1 cellular context compared by ENCODE assay signal in the genomic region with DNA sequence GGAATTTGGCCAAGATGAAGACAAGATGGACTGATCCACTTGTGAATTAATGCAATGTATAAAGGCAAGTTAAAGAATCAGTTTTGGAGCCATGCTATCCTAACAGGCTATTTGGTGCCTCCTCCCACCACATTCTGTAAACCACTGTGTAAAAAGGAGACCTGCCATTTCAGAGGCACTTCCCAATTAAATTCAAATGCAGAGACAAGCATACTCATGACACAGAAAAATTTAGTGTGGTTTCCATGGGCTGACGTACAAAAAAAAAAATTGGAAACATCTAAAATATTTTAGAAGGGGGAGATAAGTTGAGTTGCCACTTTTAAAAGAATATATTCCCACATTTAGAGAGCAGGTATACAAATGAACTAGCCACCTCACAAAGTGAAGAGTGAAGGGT.
TF ChIP-seq lines count a peak whose summit lies in the region.

No MANE protein-coding gene starts in this region.

TF ChIP-seq in HepG2, 621 proteins besides CTCF, POLR2A, EP300 and RAD21 (continued from another document):
- TF ChIP-seq, protein P1, sequence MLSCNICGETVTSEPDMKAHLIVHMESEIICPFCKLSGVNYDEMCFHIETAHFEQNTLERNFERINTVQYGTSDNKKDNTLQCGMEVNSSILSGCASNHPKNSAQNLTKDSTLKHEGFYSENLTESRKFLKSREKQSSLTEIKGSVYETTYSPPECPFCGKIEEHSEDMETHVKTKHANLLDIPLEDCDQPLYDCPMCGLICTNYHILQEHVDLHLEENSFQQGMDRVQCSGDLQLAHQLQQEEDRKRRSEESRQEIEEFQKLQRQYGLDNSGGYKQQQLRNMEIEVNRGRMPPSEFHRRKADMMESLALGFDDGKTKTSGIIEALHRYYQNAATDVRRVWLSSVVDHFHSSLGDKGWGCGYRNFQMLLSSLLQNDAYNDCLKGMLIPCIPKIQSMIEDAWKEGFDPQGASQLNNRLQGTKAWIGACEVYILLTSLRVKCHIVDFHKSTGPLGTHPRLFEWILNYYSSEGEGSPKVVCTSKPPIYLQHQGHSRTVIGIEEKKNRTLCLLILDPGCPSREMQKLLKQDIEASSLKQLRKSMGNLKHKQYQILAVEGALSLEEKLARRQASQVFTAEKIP (CRISPR knock-in tag; IDR thresholded peaks at IDR 0.05; ENCODE audit: borderline replicate concordance): no peak
- TF ChIP-seq MTF2 (CRISPR knock-in tag; IDR thresholded peaks at IDR 0.05; ENCODE audit: borderline replicate concordance): no peak
- TF ChIP-seq, protein P2, sequence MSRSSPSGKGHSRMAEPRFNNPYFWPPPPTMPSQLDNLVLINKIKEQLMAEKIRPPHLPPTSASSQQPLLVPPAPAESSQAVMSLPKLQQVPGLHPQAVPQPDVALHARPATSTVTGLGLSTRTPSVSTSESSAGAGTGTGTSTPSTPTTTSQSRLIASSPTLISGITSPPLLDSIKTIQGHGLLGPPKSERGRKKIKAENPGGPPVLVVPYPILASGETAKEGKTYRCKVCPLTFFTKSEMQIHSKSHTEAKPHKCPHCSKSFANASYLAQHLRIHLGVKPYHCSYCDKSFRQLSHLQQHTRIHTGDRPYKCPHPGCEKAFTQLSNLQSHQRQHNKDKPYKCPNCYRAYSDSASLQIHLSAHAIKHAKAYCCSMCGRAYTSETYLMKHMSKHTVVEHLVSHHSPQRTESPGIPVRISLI (CRISPR knock-in tag; IDR thresholded peaks at IDR 0.05; ENCODE audit: borderline replicate concordance): no peak
- TF ChIP-seq, protein P3, sequence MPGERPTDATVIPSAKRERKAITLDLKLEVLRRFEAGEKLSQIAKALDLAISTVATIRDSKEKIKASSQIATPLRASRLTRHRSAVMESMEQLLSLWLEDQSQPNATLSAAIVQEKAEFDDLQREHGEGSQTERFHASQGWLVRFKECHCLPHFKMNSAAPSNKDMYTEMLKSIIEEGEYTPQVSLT (CRISPR knock-in tag; IDR thresholded peaks at IDR 0.05; ENCODE audit: borderline replicate concordance, low read depth): no peak
- TF ChIP-seq, protein P4, sequence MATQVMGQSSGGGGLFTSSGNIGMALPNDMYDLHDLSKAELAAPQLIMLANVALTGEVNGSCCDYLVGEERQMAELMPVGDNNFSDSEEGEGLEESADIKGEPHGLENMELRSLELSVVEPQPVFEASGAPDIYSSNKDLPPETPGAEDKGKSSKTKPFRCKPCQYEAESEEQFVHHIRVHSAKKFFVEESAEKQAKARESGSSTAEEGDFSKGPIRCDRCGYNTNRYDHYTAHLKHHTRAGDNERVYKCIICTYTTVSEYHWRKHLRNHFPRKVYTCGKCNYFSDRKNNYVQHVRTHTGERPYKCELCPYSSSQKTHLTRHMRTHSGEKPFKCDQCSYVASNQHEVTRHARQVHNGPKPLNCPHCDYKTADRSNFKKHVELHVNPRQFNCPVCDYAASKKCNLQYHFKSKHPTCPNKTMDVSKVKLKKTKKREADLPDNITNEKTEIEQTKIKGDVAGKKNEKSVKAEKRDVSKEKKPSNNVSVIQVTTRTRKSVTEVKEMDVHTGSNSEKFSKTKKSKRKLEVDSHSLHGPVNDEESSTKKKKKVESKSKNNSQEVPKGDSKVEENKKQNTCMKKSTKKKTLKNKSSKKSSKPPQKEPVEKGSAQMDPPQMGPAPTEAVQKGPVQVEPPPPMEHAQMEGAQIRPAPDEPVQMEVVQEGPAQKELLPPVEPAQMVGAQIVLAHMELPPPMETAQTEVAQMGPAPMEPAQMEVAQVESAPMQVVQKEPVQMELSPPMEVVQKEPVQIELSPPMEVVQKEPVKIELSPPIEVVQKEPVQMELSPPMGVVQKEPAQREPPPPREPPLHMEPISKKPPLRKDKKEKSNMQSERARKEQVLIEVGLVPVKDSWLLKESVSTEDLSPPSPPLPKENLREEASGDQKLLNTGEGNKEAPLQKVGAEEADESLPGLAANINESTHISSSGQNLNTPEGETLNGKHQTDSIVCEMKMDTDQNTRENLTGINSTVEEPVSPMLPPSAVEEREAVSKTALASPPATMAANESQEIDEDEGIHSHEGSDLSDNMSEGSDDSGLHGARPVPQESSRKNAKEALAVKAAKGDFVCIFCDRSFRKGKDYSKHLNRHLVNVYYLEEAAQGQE (IDR thresholded peaks at IDR 0.05; ENCODE audit: borderline replicate concordance in 1 of 2, low read depth in 1 of 2, low read length in 2 of 2): no peak
- TF ChIP-seq, protein P5, sequence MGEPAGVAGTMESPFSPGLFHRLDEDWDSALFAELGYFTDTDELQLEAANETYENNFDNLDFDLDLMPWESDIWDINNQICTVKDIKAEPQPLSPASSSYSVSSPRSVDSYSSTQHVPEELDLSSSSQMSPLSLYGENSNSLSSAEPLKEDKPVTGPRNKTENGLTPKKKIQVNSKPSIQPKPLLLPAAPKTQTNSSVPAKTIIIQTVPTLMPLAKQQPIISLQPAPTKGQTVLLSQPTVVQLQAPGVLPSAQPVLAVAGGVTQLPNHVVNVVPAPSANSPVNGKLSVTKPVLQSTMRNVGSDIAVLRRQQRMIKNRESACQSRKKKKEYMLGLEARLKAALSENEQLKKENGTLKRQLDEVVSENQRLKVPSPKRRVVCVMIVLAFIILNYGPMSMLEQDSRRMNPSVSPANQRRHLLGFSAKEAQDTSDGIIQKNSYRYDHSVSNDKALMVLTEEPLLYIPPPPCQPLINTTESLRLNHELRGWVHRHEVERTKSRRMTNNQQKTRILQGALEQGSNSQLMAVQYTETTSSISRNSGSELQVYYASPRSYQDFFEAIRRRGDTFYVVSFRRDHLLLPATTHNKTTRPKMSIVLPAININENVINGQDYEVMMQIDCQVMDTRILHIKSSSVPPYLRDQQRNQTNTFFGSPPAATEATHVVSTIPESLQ (CRISPR knock-in tag; conservative IDR thresholded peaks at IDR 0.05): no peak
- TF ChIP-seq THAP11 (CRISPR knock-in tag; IDR thresholded peaks at IDR 0.05): no peak
- TF ChIP-seq MXD4 (CRISPR knock-in tag; IDR thresholded peaks at IDR 0.05): no peak
- TF ChIP-seq NR2C2 (CRISPR knock-in tag; IDR thresholded peaks at IDR 0.05; ENCODE audit: borderline replicate concordance): no peak
